ENCODE assay signal across 27 cellular contexts in genomic region chr7:70005885-70006284, GRCh38.
DNase-seq lines count a peak whose midpoint lies in the region; ATAC-seq, FAIRE-seq and TF ChIP-seq lines count a peak whose summit lies in the region.
"Had no signal": no experiment of that assay in that cellular context is flagged by ENCODE, and none has a peak within 500 bp of the region (broad histone marks: within the 10 kb centered on the region; RNA-seq: fewer than 3 reads in every experiment).

No MANE protein-coding gene starts in this region.

- no peak overlapping the region for H3K27ac ChIP-seq in mammary epithelial cell (ENCODE audit: insufficient read depth, low read depth, low read length)
- H3K27ac ChIP-seq: 22Rv1, adrenal gland, left lung, spleen, upper lobe of left lung had no signal

- H3K36me3 Mint-ChIP-seq in activated CD4-positive, alpha-beta T cell treated with anti-CD3 and anti-CD28 coated beads for 36 hours (ENCODE audit: low read depth) = no peaks in the 10 kb centered on the region
- peaks cover 1% of the 10 kb centered on the region for H3K36me3 Mint-ChIP-seq in memory B cell
- H3K36me3 Mint-ChIP-seq in stimulated activated memory B cell treated with anti-CD40 and anti-IgM and Interleukin-4, amounts not matched to agents 10 μg/mL and 1 μg/mL and 100 μg/mL, for 72 hours = no peaks in the 10 kb centered on the region

- H3K27ac Mint-ChIP-seq in activated CD4-positive, alpha-beta T cell treated with anti-CD3 and anti-CD28 coated beads for 36 hours = no peak overlapping the region
- peak overlapping the region; percentile 55 for H3K27ac Mint-ChIP-seq in memory B cell
- peak overlapping the region; percentile 42 for H3K27ac Mint-ChIP-seq in stimulated activated memory B cell treated with anti-CD40 and anti-IgM and Interleukin-4, amounts not matched to agents 10 μg/mL and 1 μg/mL and 100 μg/mL, for 72 hours
- H3K27ac Mint-ChIP-seq: H9; stimulated activated naive CD8-positive, alpha-beta T cell treated with anti-CD3 and anti-CD28 coated beads, Interleukin-15, Interleukin-2, amounts not matched to agents 100 ng/mL and 50 ng/mL, for 24 hours; T-helper 17 cell had no signal

- peaks cover 2% of the 10 kb centered on the region for H3K27me3 Mint-ChIP-seq in activated CD4-positive, alpha-beta T cell treated with anti-CD3 and anti-CD28 coated beads for 36 hours
- H3K27me3 Mint-ChIP-seq in memory B cell = no peaks in the 10 kb centered on the region
- no peaks in the 10 kb centered on the region for H3K27me3 Mint-ChIP-seq in stimulated activated memory B cell treated with anti-CD40 and anti-IgM and Interleukin-4, amounts not matched to agents 10 μg/mL and 1 μg/mL and 100 μg/mL, for 72 hours
- H3K27me3 Mint-ChIP-seq: stimulated activated naive CD8-positive, alpha-beta T cell treated with anti-CD3 and anti-CD28 coated beads, Interleukin-15, Interleukin-2, amounts not matched to agents 100 ng/mL and 50 ng/mL, for 24 hours; T-helper 17 cell had no signal

- no peaks in the 10 kb centered on the region for H3K27me3 ChIP-seq in mammary epithelial cell (ENCODE audit: insufficient read depth, low read length)
- H3K27me3 ChIP-seq: adrenal gland, left lung, spleen, upper lobe of left lung had no signal

- H3K4me3 Mint-ChIP-seq in activated CD4-positive, alpha-beta T cell treated with anti-CD3 and anti-CD28 coated beads for 36 hours = no peak overlapping the region
- no peak overlapping the region for H3K4me3 Mint-ChIP-seq in memory B cell
- no peak overlapping the region for H3K4me3 Mint-ChIP-seq in stimulated activated memory B cell treated with anti-CD40 and anti-IgM and Interleukin-4, amounts not matched to agents 10 μg/mL and 1 μg/mL and 100 μg/mL, for 72 hours
- H3K4me3 Mint-ChIP-seq: H9 had no signal

- in situ Hi-C loops in mammary epithelial cell (cut with MboI; ENCODE audit: low sequenced_read_pairs in 2 of 2) = no loop called here

- H2AFZ ChIP-seq in mammary epithelial cell (ENCODE audit: low read depth, low read length) = no peak overlapping the region

- ATAC-seq in activated CD4-positive, alpha-beta T cell treated with anti-CD3 and anti-CD28 coated beads for 36 hours = no peak
- ATAC-seq in SK-N-SH treated with all-trans-retinoic acid at 6 μM for 48 hours (peak; percentile 69), memory B cell (ENCODE audit: low read depth) (no peak), GM18511 (IDR thresholded peaks at IDR 0.05; ENCODE audit: unreplicated experiment) (no peak)
- no peak for ATAC-seq in stimulated activated memory B cell treated with anti-CD40 and anti-IgM and Interleukin-4, amounts not matched to agents 10 μg/mL and 1 μg/mL and 100 μg/mL, for 72 hours
- ATAC-seq: left lung, Panc1, T-helper 17 cell had no signal

- no peak for TF ChIP-seq POLR2A in GM12891 (IDR thresholded peaks at IDR 0.05; ENCODE audit: low read depth, low read length)

- intact Hi-C loops in activated CD4-positive, alpha-beta T cell treated with anti-CD3 and anti-CD28 coated beads for 36 hours (cut with DNase I, micrococcal nuclease) = no loop called here
- intact Hi-C loops in mammary epithelial cell (cut with micrococcal nuclease) = no loop called here

- no peak for TF ChIP-seq CTCF in mammary epithelial cell (conservative IDR thresholded peaks at IDR 0.05 in 1 of 2, IDR thresholded peaks at IDR 0.05 in 1 of 2; ENCODE audit: extremely low read depth in 1 of 2, insufficient read depth in 1 of 2, low read depth in 1 of 2, low read length in 2 of 2)

- FAIRE-seq in GM12891 (lab: Jason Lieb, UNC) = no peak
- FAIRE-seq: bronchial epithelial cell had no signal

- H3K4me1 ChIP-seq in mammary epithelial cell (ENCODE audit: insufficient read depth, low read length) = no peaks in the 10 kb centered on the region
- H3K4me1 ChIP-seq: adrenal gland, left lung had no signal

- H3K79me2 ChIP-seq in mammary epithelial cell (ENCODE audit: insufficient read depth, low read length) = no peaks in the 10 kb centered on the region

- H4K20me1 ChIP-seq in mammary epithelial cell (ENCODE audit: insufficient read depth, low read length) = no peaks in the 10 kb centered on the region

- peaks cover 14% of the 10 kb centered on the region for H3K4me1 Mint-ChIP-seq in activated CD4-positive, alpha-beta T cell treated with anti-CD3 and anti-CD28 coated beads for 36 hours
- H3K4me1 Mint-ChIP-seq in memory B cell = peaks cover 20% of the 10 kb centered on the region
- H3K4me1 Mint-ChIP-seq in stimulated activated memory B cell treated with anti-CD40 and anti-IgM and Interleukin-4, amounts not matched to agents 10 μg/mL and 1 μg/mL and 100 μg/mL, for 72 hours = peaks cover 28% of the 10 kb centered on the region

- H3K4me2 ChIP-seq in mammary epithelial cell (ENCODE audit: insufficient read depth, low read depth, low read length) = no peak overlapping the region

- WGBS in mammary epithelial cell (ENCODE audit: low coverage, missing lambda C conversion rate) = 75% methylated on average over 7 of the region's 8 CpGs

- no peak overlapping the region for H3K4me3 ChIP-seq in mammary epithelial cell (replicated peaks in 1 of 3; ENCODE audit: insufficient read depth in 1 of 3, low read depth in 2 of 3, low read length in 3 of 3)
- H3K4me3 ChIP-seq: adrenal gland, left lung, spleen, upper lobe of left lung had no signal

- no peaks in the 10 kb centered on the region for H3K9me3 Mint-ChIP-seq in activated CD4-positive, alpha-beta T cell treated with anti-CD3 and anti-CD28 coated beads for 36 hours (ENCODE audit: low read depth)
- H3K9me3 Mint-ChIP-seq in memory B cell = no peaks in the 10 kb centered on the region
- no peaks in the 10 kb centered on the region for H3K9me3 Mint-ChIP-seq in stimulated activated memory B cell treated with anti-CD40 and anti-IgM and Interleukin-4, amounts not matched to agents 10 μg/mL and 1 μg/mL and 100 μg/mL, for 72 hours
- H3K9me3 Mint-ChIP-seq: H9; stimulated activated naive CD8-positive, alpha-beta T cell treated with anti-CD3 and anti-CD28 coated beads, Interleukin-15, Interleukin-2, amounts not matched to agents 100 ng/mL and 50 ng/mL, for 24 hours had no signal

- dilution Hi-C loops in mammary epithelial cell (cut with HindIII; ENCODE audit: low sequenced_read_pairs) = no loop called here

- H3K9me3 ChIP-seq in mammary epithelial cell (replicated peaks; ENCODE audit: insufficient read depth, low read length) = peaks cover 7% of the 10 kb centered on the region
- H3K9me3 ChIP-seq: adrenal gland, left lung, spleen, upper lobe of left lung had no signal

- H3K36me3 ChIP-seq in mammary epithelial cell (ENCODE audit: insufficient read depth, low read length) = no peaks in the 10 kb centered on the region
- H3K36me3 ChIP-seq: adrenal gland, left lung, spleen, upper lobe of left lung had no signal

- CTCF ChIA-PET in activated CD4-positive, alpha-beta T cell treated with anti-CD3 and anti-CD28 coated beads for 36 hours (lab: Charles Lee) = interaction anchor here (0.6 kb wide), 2 partner anchors 10 to 13 kb away, joined by 3 read pairs; no protein-coding TSS in a partner anchor
- CTCF ChIA-PET in mammary epithelial cell (lab: Charles Lee; ENCODE audit: low non-redundant PET) = no interaction called here

- POLR2A ChIA-PET in activated CD4-positive, alpha-beta T cell treated with anti-CD3 and anti-CD28 coated beads for 36 hours (lab: Charles Lee) = no interaction called here

- BruUV-seq in mammary epithelial cell (replicated peaks; lab: Mats Ljungman, UMichigan) = no TSS peak

- H3K9ac ChIP-seq in mammary epithelial cell (ENCODE audit: insufficient read depth, low read length) = no peak overlapping the region

- peak; percentile 9 for DNase-seq in activated CD4-positive, alpha-beta T cell treated with anti-CD3 and anti-CD28 coated beads for 36 hours
- DNase-seq in activated CD4-positive, alpha-beta T cell treated with anti-CD3 and anti-CD28 coated beads for 4 hours = no peak
- no peak for DNase-seq in memory B cell (ENCODE audit: low spot score in 2 of 2)
- DNase-seq in GM12891 (ENCODE audit: insufficient read length, low spot score) = no peak
- no peak for DNase-seq in mammary epithelial cell
- DNase-seq: activated CD4-positive, alpha-beta T cell treated with anti-CD3 and anti-CD28 coated beads, Interleukin-2, amount 50 U/mL, for 48 hours; activated CD8-positive, alpha-beta memory T cell treated with anti-CD3 and anti-CD28 coated beads, Interleukin-2, amount 50 U/mL, for 48 hours; activated effector memory CD4-positive, alpha-beta T cell treated with Interleukin-2 at 50 U/mL for 16 hours; adrenal gland; COR-L47; DMS79 treated with DMSO at 0.1 percent for 48 hours; H9; left lung; NCI-H1105 treated with DMSO at 0.1 percent for 48 hours; NCI-H2081; occipital lobe; spleen; stimulated activated CD4-positive, alpha-beta T cell treated with anti-CD3 and anti-CD28 coated beads, Interleukin-4, amount 100 ng/mL, for 1 hour; T-helper 17 cell; upper lobe of left lung had no signal

TF ChIP-seq in SK-N-SH treated with all-trans-retinoic acid at 6 μM for 48 hours, 23 proteins besides CTCF, POLR2A, EP300 and RAD21 (continues in another document):
- TF ChIP-seq ISL1 (CRISPR knock-in tag; IDR thresholded peaks at IDR 0.05) = no peak
- no peak for TF ChIP-seq BACH2 (CRISPR knock-in tag; IDR thresholded peaks at IDR 0.05; ENCODE audit: borderline replicate concordance)
- no peak for TF ChIP-seq ZNF70 (CRISPR knock-in tag; IDR thresholded peaks at IDR 0.05)
- no peak for TF ChIP-seq PPARA (CRISPR knock-in tag; IDR thresholded peaks at IDR 0.05; ENCODE audit: borderline replicate concordance)
- TF ChIP-seq ESRRG (CRISPR knock-in tag; IDR thresholded peaks at IDR 0.05) = no peak

TF ChIP-seq in GM12891, 5 proteins besides CTCF, POLR2A, EP300 and RAD21:
- TF ChIP-seq TAF1 (IDR thresholded peaks at IDR 0.05; ENCODE audit: low read depth, low read length) = no peak
- TF ChIP-seq POU2F2 (IDR thresholded peaks at IDR 0.05; ENCODE audit: low read depth, low read length) = no peak
- no peak for TF ChIP-seq POLR2AphosphoS5 (IDR thresholded peaks at IDR 0.05; ENCODE audit: low read depth, low read length)
- no peak for TF ChIP-seq PAX5 (IDR thresholded peaks at IDR 0.05; ENCODE audit: insufficient read depth, low read length, severe bottlenecking)
- no peak for TF ChIP-seq SPI1 (IDR thresholded peaks at IDR 0.05; ENCODE audit: low read depth, low read length)
